In the genomic region with DNA sequence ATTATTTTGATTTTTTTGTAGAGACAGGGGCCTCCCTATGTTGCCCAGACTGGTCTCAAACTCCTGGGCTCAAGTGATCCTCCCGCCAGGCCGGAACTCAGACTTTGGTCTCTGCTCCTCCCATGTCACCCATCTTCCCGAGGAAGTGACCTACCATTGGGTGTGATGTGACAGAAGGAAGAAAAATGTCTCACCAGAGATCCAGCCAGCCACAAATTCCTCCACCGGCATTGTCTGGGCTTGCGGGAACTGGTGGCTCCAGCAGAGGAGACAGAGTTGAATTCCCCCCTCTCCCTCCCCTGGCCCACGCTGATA, we compare ENCODE assay signal across 8 cellular contexts. TPM values are rescaled to one million over a fixed set of nuclear protein-coding genes. Genes with fewer than 3 reads are reported as not detected.
DNase-seq lines count a peak whose midpoint lies in the region; ATAC-seq and TF ChIP-seq lines count a peak whose summit lies in the region.

No MANE protein-coding gene starts in this region.

- ATAC-seq in GM21360 (IDR thresholded peaks at IDR 0.05; ENCODE audit: unreplicated experiment) (peak; percentile 2), GM18858 (IDR thresholded peaks at IDR 0.05; ENCODE audit: unreplicated experiment) (no peak), GM21367 (IDR thresholded peaks at IDR 0.05; ENCODE audit: unreplicated experiment) (no peak)

- peak; percentile 80 for DNase-seq in CD1c-positive myeloid dendritic cell (ENCODE audit: extremely low spot score)
- peak; percentile 53 for DNase-seq in NOMO-1 treated with dmso at 0.1 percent for 144 hours (lab: John Stamatoyannopoulos, UW; ENCODE audit: unreplicated experiment)
- peak; percentile 60 to 68 for DNase-seq in cardiac fibroblast (ENCODE audit: low read depth in 2 of 2)
- DNase-seq in mucosa of gallbladder (ENCODE audit: low spot score) = peak; percentile 93
- DNase-seq in NCI-H69 (lab: John Stamatoyannopoulos, UW) = no peak

- peak overlapping the region; percentile 40 to 41 for H3K4me3 ChIP-seq in cardiac fibroblast (replicated peaks in 1 of 2; ENCODE audit: low read depth in 2 of 2, low read length in 2 of 2)

- TF ChIP-seq CTCF in cardiac fibroblast (IDR thresholded peaks at IDR 0.05; ENCODE audit: low read depth, low read length) = no peak

RNA-seq across cellular contexts. Expression of gene SLC25A45, which starts 0.8 kb away (rescaled TPM):
- total RNA-seq in mucosa of gallbladder = 7.1 TPM

RNA-seq across cellular contexts. Expression of gene FRMD8, which starts 4.8 kb away (rescaled TPM):
- total RNA-seq in mucosa of gallbladder = 40.8 TPM

RNA-seq across cellular contexts. Expression of gene TIGD3, which starts 27.1 kb away (rescaled TPM):
- total RNA-seq in mucosa of gallbladder = 0.29 TPM

RNA-seq across cellular contexts. Expression of gene NEAT1, which starts 40.9 kb away (rescaled TPM):
- total RNA-seq in mucosa of gallbladder = 1,012 TPM

RNA-seq across cellular contexts. Expression of gene DPF2, which starts 48.0 kb away (rescaled TPM):
- total RNA-seq in mucosa of gallbladder = 62.6 TPM
